In genomic region chr2:48760848-48761247, GRCh38 we compare ENCODE assay signal across 11 cellular contexts. TPM values are rescaled to one million over a fixed set of nuclear protein-coding genes. Genes with fewer than 3 reads are reported as not detected.
"Had no signal": no experiment of that assay in that cellular context is flagged by ENCODE, and none has a peak within 500 bp of the region (broad histone marks: within the 10 kb centered on the region; RNA-seq: fewer than 3 reads in every experiment).

No MANE protein-coding gene starts in this region.

- H3K36me3 ChIP-seq: HAP-1 had no signal

- H3K27ac ChIP-seq: HL-60 had no signal

- ATAC-seq: HCT116, HepG2 had no signal

- FAIRE-seq: HepG2 had no signal

- H3K27ac Mint-ChIP-seq: HFFc6, IgD-negative memory B cell had no signal

- H3K4me3 ChIP-seq: HAP-1 had no signal

- H3K4me1 ChIP-seq: HAP-1 had no signal

- DNase-seq: GOT3, H7, HFFc6, KBM-7 had no signal

- H3K4me3 Mint-ChIP-seq: HFFc6, IgD-negative memory B cell had no signal

RNA-seq across cellular contexts. Expression of gene LHCGR, which starts 5.3 kb away (rescaled TPM):
- total RNA-seq: H4, H7, HepG2, HFFc6, HT1080 had no signal
- polyA plus RNA-seq: HepG2, IgD-negative memory B cell had no signal
